27 cellular contexts compared by ENCODE assay signal in genomic region chr5:155629597-155629996, GRCh38.
A peak's percentile ranks its signal among the peaks of the same experiment; 100 is the strongest.
DNase-seq lines count a peak whose midpoint lies in the region; ATAC-seq and TF ChIP-seq lines count a peak whose summit lies in the region.
"Had no signal": no experiment of that assay in that cellular context is flagged by ENCODE, and none has a peak within 500 bp of the region (broad histone marks: within the 10 kb centered on the region; RNA-seq: fewer than 3 reads in every experiment).

No MANE protein-coding gene starts in this region.

- DNase-seq in left colon (no peak), left lobe of liver (ENCODE audit: low spot score) (no peak), natural killer cell (no peak)
- DNase-seq: 8988T; ACHN; AML-193; BE2C; C1 segment of cervical spinal cord; Caco-2; Calu3; CD4-positive, alpha-beta memory T cell; CD4-positive, alpha-beta T cell; CD4-positive, CD25-positive, alpha-beta regulatory T cell; CD8-positive, alpha-beta memory T cell; CD8-positive, alpha-beta T cell; COR-L47; DMS 273 treated with DMSO at 0.1 percent for 48 hours; DMS153; DMS53; DMS79; DMS79 treated with DMSO at 0.1 percent for 48 hours; DND-41; EL had no signal

- no peak overlapping the region for H3K4me3 Mint-ChIP-seq in natural killer cell
- H3K4me3 Mint-ChIP-seq: B cell; CD14-positive monocyte; CD4-positive, alpha-beta memory T cell; CD4-positive, alpha-beta T cell; CD4-positive, CD25-positive, alpha-beta regulatory T cell; CD8-positive, alpha-beta memory T cell; CD8-positive, alpha-beta T cell had no signal

- intact Hi-C loops in left colon (cut with DNase I, micrococcal nuclease), result no loop called here
- intact Hi-C loops in natural killer cell (cut with micrococcal nuclease), result no loop called here

- H3K4me1 Mint-ChIP-seq in natural killer cell, result no peaks in the 10 kb centered on the region
- H3K4me1 Mint-ChIP-seq: B cell; CD14-positive monocyte; CD4-positive, alpha-beta memory T cell; CD4-positive, CD25-positive, alpha-beta regulatory T cell; CD8-positive, alpha-beta memory T cell had no signal

- H3K36me3 Mint-ChIP-seq in natural killer cell, result no peaks in the 10 kb centered on the region
- H3K36me3 Mint-ChIP-seq: CD14-positive monocyte; CD4-positive, alpha-beta memory T cell; CD4-positive, CD25-positive, alpha-beta regulatory T cell; CD8-positive, alpha-beta memory T cell; CD8-positive, alpha-beta T cell had no signal

- peaks cover 0 to 3% of the 10 kb centered on the region in 2 donors for H3K9me3 Mint-ChIP-seq in natural killer cell
- H3K9me3 Mint-ChIP-seq: CD4-positive, alpha-beta T cell; CD8-positive, alpha-beta T cell had no signal

- H3K27me3 Mint-ChIP-seq in natural killer cell (ENCODE audit: low read depth in 2 of 2), result peaks cover 7% of the 10 kb centered on the region in 2 donors

- no peak for TF ChIP-seq CTCF in natural killer cell (IDR thresholded peaks at IDR 0.05)

- ATAC-seq in left colon, result peak; percentile 30
- peak; percentile 61 for ATAC-seq in left lobe of liver
- ATAC-seq in GM21619 (IDR thresholded peaks at IDR 0.05; ENCODE audit: unreplicated experiment), result no peak
- ATAC-seq in natural killer cell, result no peak
- ATAC-seq: A549; CD8-positive, alpha-beta T cell had no signal

- no peak overlapping the region for H3K27ac Mint-ChIP-seq in natural killer cell
- H3K27ac Mint-ChIP-seq: B cell; CD14-positive monocyte; CD4-positive, alpha-beta memory T cell; CD4-positive, alpha-beta T cell; CD4-positive, CD25-positive, alpha-beta regulatory T cell; CD8-positive, alpha-beta T cell had no signal

Comparison
In these comparisons a context has a peak if more than half of its experiments do, and no peak if none do; other contexts are left out.
1. ATAC-seq: peak in left colon (single experiment) and left lobe of liver (single experiment); none in GM21619 (single experiment) and natural killer cell (0 of 3).